Comparison of ENCODE assay signal across 35 cellular contexts in genomic region chrX:35841872-35842271, GRCh38. TPM values are rescaled to one million over a fixed set of nuclear protein-coding genes. Genes with fewer than 3 reads are reported as not detected.
DNase-seq lines count a peak whose midpoint lies in the region; ATAC-seq and TF ChIP-seq lines count a peak whose summit lies in the region.
"Had no signal": no experiment of that assay in that cellular context is flagged by ENCODE, and none has a peak within 500 bp of the region (broad histone marks: within the 10 kb centered on the region; RNA-seq: fewer than 3 reads in every experiment).

No MANE protein-coding gene starts in this region.

- no peaks in the 10 kb centered on the region for H3K36me3 Mint-ChIP-seq in endodermal cell (ENCODE audit: low read depth)
- H3K36me3 Mint-ChIP-seq: activated CD8-positive, alpha-beta memory T cell treated with anti-CD3 and anti-CD28 coated beads, Interleukin-2, amount 10 ng/mL, durations not matched to agents 7 days and 5 days had no signal

- H3K9me3 Mint-ChIP-seq in endodermal cell = peaks cover 40% of the 10 kb centered on the region
- H3K9me3 Mint-ChIP-seq: activated naive CD4-positive, alpha-beta T cell treated with anti-CD3 and anti-CD28 coated beads for 36 hours had no signal

- H3K4me1 Mint-ChIP-seq in endodermal cell = no peaks in the 10 kb centered on the region
- H3K4me1 Mint-ChIP-seq: activated CD4-positive, alpha-beta T cell treated with anti-CD3 and anti-CD28 coated beads, Interleukin-2, amount 10 ng/mL, durations not matched to agents 7 days and 5 days; activated CD8-positive, alpha-beta memory T cell treated with anti-CD3 and anti-CD28 coated beads, Interleukin-2, amount 10 ng/mL, durations not matched to agents 7 days and 5 days had no signal

- no peak overlapping the region for H3K4me3 Mint-ChIP-seq in endodermal cell
- H3K4me3 Mint-ChIP-seq: activated CD4-positive, alpha-beta T cell treated with anti-CD3 and anti-CD28 coated beads, Interleukin-2, amount 10 ng/mL, durations not matched to agents 7 days and 5 days; activated CD8-positive, alpha-beta memory T cell treated with anti-CD3 and anti-CD28 coated beads, Interleukin-2, amount 10 ng/mL, durations not matched to agents 7 days and 5 days; activated naive CD4-positive, alpha-beta T cell treated with anti-CD3 and anti-CD28 coated beads for 36 hours; activated T-cell treated with anti-CD3 and anti-CD28 coated beads, Interleukin-2, amount 50 U/mL, for 72 hours; nephron progenitor cell had no signal

- H3K4me3 ChIP-seq in mesendoderm (ENCODE audit: low read length) (no peak overlapping the region), endodermal cell (ENCODE audit: low read length) (no peak overlapping the region)
- H3K4me3 ChIP-seq: adrenal gland, GM23248, heart right ventricle, lower lobe of right lung, mucosa of descending colon, ovary, smooth muscle cell, upper lobe of left lung had no signal

- no peaks in the 10 kb centered on the region for H3K27me3 ChIP-seq in mesendoderm (ENCODE audit: insufficient read depth, low read length, poor library complexity)
- no peaks in the 10 kb centered on the region for H3K27me3 ChIP-seq in endodermal cell (ENCODE audit: control insufficient read depth, insufficient read depth, low read length, poor library complexity, severe bottlenecking)
- H3K27me3 ChIP-seq: heart right ventricle, ovary, upper lobe of left lung had no signal

- no peaks in the 10 kb centered on the region for H3K9me3 ChIP-seq in endodermal cell (ENCODE audit: control insufficient read depth, low read length)
- H3K9me3 ChIP-seq: adrenal gland, heart right ventricle, lower lobe of right lung, mucosa of descending colon, ovary, upper lobe of left lung had no signal

- in situ Hi-C loops in KBM-7 (cut with MboI; ENCODE audit: low pct_unique_long_range_greater_than_20kb, low sequenced_read_pairs) = no loop called here

- H3K4me2 ChIP-seq in mesendoderm (ENCODE audit: low read length) = no peak overlapping the region
- H3K4me2 ChIP-seq: smooth muscle cell had no signal

- intact Hi-C loops in left cardiac atrium (cut with DNase I) = no loop called here

- WGBS in mesendoderm (ENCODE audit: extremely low coverage, insufficient coverage, low lambda C conversion rate) = no CpG with 5 or more reads among the region's 2 CpGs
- WGBS in endodermal cell (ENCODE audit: insufficient coverage in 1 of 2, insufficient read length in 1 of 2), 2 experiments = 96% methylated on average over 1 of the region's 2 CpGs; no CpG with 5 or more reads in 1 of the 2 experiments

- H2BK120ac ChIP-seq in mesendoderm (ENCODE audit: low read depth, low read length) = no peak overlapping the region

- TF ChIP-seq CTCF in endodermal cell (conservative IDR thresholded peaks at IDR 0.05) = no peak

- DNase-seq in CMK (ENCODE audit: low read depth) = peak; percentile 9
- peak; percentile 17 for DNase-seq in KBM-7
- DNase-seq in SW480 (ENCODE audit: low spot score) = peak; percentile 3
- DNase-seq in mesendoderm = peak; percentile 3
- DNase-seq in endodermal cell = no peak
- no peak for DNase-seq in SIG-M5 (lab: John Stamatoyannopoulos, UW)
- DNase-seq in left cardiac atrium = no peak
- DNase-seq: activated CD4-positive, alpha-beta T cell treated with anti-CD3 and anti-CD28 coated beads, Interleukin-2, amount 10 ng/mL, durations not matched to agents 7 days and 5 days; activated CD8-positive, alpha-beta memory T cell treated with anti-CD3 and anti-CD28 coated beads, Interleukin-2, amount 10 ng/mL, durations not matched to agents 7 days and 5 days; activated naive CD4-positive, alpha-beta T cell treated with anti-CD3 and anti-CD28 coated beads for 36 hours; activated T-cell treated with anti-CD3 and anti-CD28 coated beads, Interleukin-2, amount 50 U/mL, for 72 hours; adrenal gland; effector CD4-positive, alpha-beta T cell; erythroblast; GM23248; heart right ventricle; lower lobe of right lung; NCI-H1417 treated with DMSO at 0.1 percent for 48 hours; NCI-H2081; NCI-H2227 treated with DMSO at 0.1 percent for 48 hours; NCI-H69; nephron progenitor cell; ovary; stimulated activated CD4-positive, alpha-beta T cell treated with anti-CD3 and anti-CD28 coated beads, Interleukin-1b, Interleukin-23, amount 100 ng/mL, for 48 hours; upper lobe of left lung; WERI-Rb-1 had no signal

- no peak overlapping the region for H2AK5ac ChIP-seq in mesendoderm (ENCODE audit: low read length)

- H3K4me1 ChIP-seq in mesendoderm (ENCODE audit: control insufficient read depth, low read depth, low read length) = no peaks in the 10 kb centered on the region
- no peaks in the 10 kb centered on the region for H3K4me1 ChIP-seq in endodermal cell (ENCODE audit: control insufficient read depth, insufficient read depth, low read length)
- H3K4me1 ChIP-seq: adrenal gland, heart right ventricle, lower lobe of right lung, upper lobe of left lung had no signal

- no peak overlapping the region for H3K18ac ChIP-seq in mesendoderm (ENCODE audit: low read length)

- H3K56ac ChIP-seq in mesendoderm (ENCODE audit: low read length) = no peak overlapping the region

- H3K4ac ChIP-seq in mesendoderm (ENCODE audit: low read depth, low read length) = no peak overlapping the region

- H3K9ac ChIP-seq in mesendoderm (ENCODE audit: low read length) (no peak overlapping the region), endodermal cell (ENCODE audit: extremely low read depth, low read length, poor library complexity, severe bottlenecking) (no peak overlapping the region)
- H3K9ac ChIP-seq: GM23248 had no signal

- no peaks in the 10 kb centered on the region for H3K79me1 ChIP-seq in mesendoderm (ENCODE audit: low read length)

- H3K36me3 ChIP-seq in mesendoderm (ENCODE audit: control insufficient read depth, insufficient read depth, low read length) = no peaks in the 10 kb centered on the region
- no peaks in the 10 kb centered on the region for H3K36me3 ChIP-seq in endodermal cell (ENCODE audit: control insufficient read depth, insufficient read depth, low read length)
- H3K36me3 ChIP-seq: adrenal gland, heart right ventricle, lower lobe of right lung, ovary, upper lobe of left lung, WERI-Rb-1 had no signal

- H3K27ac ChIP-seq in mesendoderm (ENCODE audit: low read depth, low read length) (no peak overlapping the region), endodermal cell (ENCODE audit: low read depth, low read length) (no peak overlapping the region)
- H3K27ac ChIP-seq: adrenal gland, C4-2B, GM23248, heart right ventricle, lower lobe of right lung, ovary, upper lobe of left lung, WERI-Rb-1 had no signal

- H4K8ac ChIP-seq in mesendoderm (ENCODE audit: low read depth, low read length) = no peak overlapping the region

- no peak overlapping the region for H3K27ac Mint-ChIP-seq in endodermal cell
- H3K27ac Mint-ChIP-seq: activated CD4-positive, alpha-beta T cell treated with anti-CD3 and anti-CD28 coated beads, Interleukin-2, amount 10 ng/mL, durations not matched to agents 7 days and 5 days; activated CD8-positive, alpha-beta memory T cell treated with anti-CD3 and anti-CD28 coated beads, Interleukin-2, amount 10 ng/mL, durations not matched to agents 7 days and 5 days; activated naive CD4-positive, alpha-beta T cell treated with anti-CD3 and anti-CD28 coated beads for 36 hours; activated T-cell treated with anti-CD3 and anti-CD28 coated beads, Interleukin-2, amount 50 U/mL, for 72 hours had no signal

- no peaks in the 10 kb centered on the region for H3K27me3 Mint-ChIP-seq in endodermal cell (ENCODE audit: insufficient read depth)
- H3K27me3 Mint-ChIP-seq: activated CD4-positive, alpha-beta T cell treated with anti-CD3 and anti-CD28 coated beads, Interleukin-2, amount 10 ng/mL, durations not matched to agents 7 days and 5 days; activated CD8-positive, alpha-beta memory T cell treated with anti-CD3 and anti-CD28 coated beads, Interleukin-2, amount 10 ng/mL, durations not matched to agents 7 days and 5 days had no signal

- H3K79me2 ChIP-seq in mesendoderm (ENCODE audit: control insufficient read depth, insufficient read depth, low read length) = no peaks in the 10 kb centered on the region

- no peak overlapping the region for H2BK5ac ChIP-seq in mesendoderm (ENCODE audit: low read length)

- no peak overlapping the region for H2BK15ac ChIP-seq in mesendoderm (replicated peaks; ENCODE audit: low read depth)

- no peak overlapping the region for H3K23ac ChIP-seq in mesendoderm (ENCODE audit: low read length)

- ATAC-seq in GM18870 (IDR thresholded peaks at IDR 0.05; ENCODE audit: unreplicated experiment) (no peak), left cardiac atrium (no peak)
- ATAC-seq: activated CD8-positive, alpha-beta memory T cell treated with anti-CD3 and anti-CD28 coated beads, Interleukin-2, amount 10 ng/mL, durations not matched to agents 7 days and 5 days; activated T-cell treated with anti-CD3 and anti-CD28 coated beads, Interleukin-2, amount 50 U/mL, for 72 hours; heart right ventricle; lower lobe of right lung; mucosa of descending colon; SK-N-SH treated with all-trans-retinoic acid at 6 μM for 48 hours had no signal

- H4K5ac ChIP-seq in mesendoderm (ENCODE audit: low read length) = no peak overlapping the region

RNA-seq across cellular contexts. Expression of gene MAGEB16, which starts 43.7 kb away (rescaled TPM):
- polyA plus RNA-seq in mesendoderm (2013, experiment 1 of 2) = 0.13 TPM
- polyA plus RNA-seq in mesendoderm (2013, experiment 2 of 2) = 0.10 TPM
- total RNA-seq in endodermal cell (not detected), left cardiac atrium (not detected)
- polyA plus RNA-seq in endodermal cell (2013, experiment 1 of 2) = not detected
- not detected for polyA plus RNA-seq in endodermal cell (2013, experiment 2 of 2)
- total RNA-seq: activated CD4-positive, alpha-beta T cell treated with anti-CD3 and anti-CD28 coated beads, Interleukin-2, amount 10 ng/mL, durations not matched to agents 7 days and 5 days; activated CD8-positive, alpha-beta memory T cell treated with anti-CD3 and anti-CD28 coated beads, Interleukin-2, amount 10 ng/mL, durations not matched to agents 7 days and 5 days; activated naive CD4-positive, alpha-beta T cell treated with anti-CD3 and anti-CD28 coated beads for 36 hours; activated T-cell treated with anti-CD3 and anti-CD28 coated beads, Interleukin-2, amount 50 U/mL, for 72 hours; adrenal gland; fibroblast of villous mesenchyme; GM23248; heart right ventricle; kidney epithelial cell; lower lobe of right lung; mucosa of descending colon; ovary; smooth muscle cell; subcutaneous adipose tissue; T-helper 2 cell treated with Interferon-gamma antibody and Interleukin-4, amounts not matched to agents 100 ng/mL and 5 ng/mL, for 36 hours; upper lobe of left lung had no signal
- polyA plus RNA-seq: adrenal gland, GM23248, heart right ventricle, smooth muscle cell had no signal

Comparison
In these comparisons a context has a peak if more than half of its experiments do, and no peak if none do; other contexts are left out.
1. DNase-seq: peak in CMK (single experiment), KBM-7 (single experiment), SW480 (single experiment) and mesendoderm (single experiment); none in endodermal cell (single experiment), SIG-M5 (single experiment) and left cardiac atrium (single experiment).